2 cellular contexts compared by ENCODE assay signal in the genomic region with DNA sequence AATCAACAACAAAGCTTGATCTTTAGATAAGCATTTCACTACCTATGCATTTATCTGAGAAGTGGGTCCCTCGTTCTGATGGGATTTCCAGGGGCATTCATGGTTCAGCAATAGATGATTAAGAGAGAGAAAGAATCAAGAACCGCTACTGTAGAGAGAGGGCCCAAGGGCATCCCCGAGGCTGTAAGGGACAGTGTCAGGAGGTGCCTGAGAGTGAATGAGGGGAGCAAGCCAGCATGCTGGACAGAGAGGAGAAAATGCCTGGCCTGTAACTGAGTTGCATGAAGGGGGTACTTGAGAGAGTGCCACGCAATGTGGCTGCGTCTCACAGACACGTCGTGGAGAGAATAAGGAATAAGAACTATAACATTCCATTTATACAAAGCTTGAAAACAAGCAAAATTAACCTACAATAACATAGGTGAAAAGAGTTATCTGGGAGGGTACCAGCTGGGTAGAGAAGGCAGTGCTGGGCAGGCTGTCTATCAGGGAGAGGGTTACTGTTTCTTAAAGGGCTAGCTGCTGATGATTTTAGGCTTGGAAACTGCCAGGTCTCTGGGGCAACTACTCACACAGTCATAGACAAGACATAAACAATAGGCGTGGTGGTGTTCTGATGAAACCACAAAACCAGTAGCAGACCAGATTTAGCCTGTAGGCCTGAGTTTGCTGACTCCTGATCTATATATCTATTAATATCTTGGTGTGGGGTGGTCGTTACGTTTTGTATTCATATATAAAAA.
A peak's percentile ranks its signal among the peaks of the same experiment; 100 is the strongest.
TF ChIP-seq lines count a peak whose summit lies in the region.

No MANE protein-coding gene starts in this region.

TF ChIP-seq in IMR-90, 13 proteins besides CTCF, POLR2A, EP300 and RAD21:
- TF ChIP-seq CEBPB (IDR thresholded peaks at IDR 0.05; ENCODE audit: low read depth, low read length) (peak; percentile 79), BHLHE40 (IDR thresholded peaks at IDR 0.05; ENCODE audit: low read depth, low read length) (no peak), MAFK (IDR thresholded peaks at IDR 0.05; ENCODE audit: low read depth, low read length) (peak; percentile 13; the same call in 1 of the 2 replicates), MXI1 (IDR thresholded peaks at IDR 0.05; ENCODE audit: borderline replicate concordance, low read depth, low read length) (no peak), RFX5 (IDR thresholded peaks at IDR 0.05; ENCODE audit: low read depth, low read length) (no peak), RCOR1 (IDR thresholded peaks at IDR 0.05; ENCODE audit: insufficient replicate concordance, low read length) (no peak), SMC3 (IDR thresholded peaks at IDR 0.05; ENCODE audit: low read depth, low read length) (no peak), FOS (IDR thresholded peaks at IDR 0.05; ENCODE audit: low read depth, low read length) (peak; percentile 55; the same call in 1 of the 2 replicates), CHD1 (IDR thresholded peaks at IDR 0.05; ENCODE audit: low read depth, low read length) (no peak), NFE2L2 (IDR thresholded peaks at IDR 0.05; ENCODE audit: low read depth, low read length) (no peak), MAZ (IDR thresholded peaks at IDR 0.05; ENCODE audit: borderline replicate concordance, low read depth, low read length) (no peak)
- TF ChIP-seq, protein P1, sequence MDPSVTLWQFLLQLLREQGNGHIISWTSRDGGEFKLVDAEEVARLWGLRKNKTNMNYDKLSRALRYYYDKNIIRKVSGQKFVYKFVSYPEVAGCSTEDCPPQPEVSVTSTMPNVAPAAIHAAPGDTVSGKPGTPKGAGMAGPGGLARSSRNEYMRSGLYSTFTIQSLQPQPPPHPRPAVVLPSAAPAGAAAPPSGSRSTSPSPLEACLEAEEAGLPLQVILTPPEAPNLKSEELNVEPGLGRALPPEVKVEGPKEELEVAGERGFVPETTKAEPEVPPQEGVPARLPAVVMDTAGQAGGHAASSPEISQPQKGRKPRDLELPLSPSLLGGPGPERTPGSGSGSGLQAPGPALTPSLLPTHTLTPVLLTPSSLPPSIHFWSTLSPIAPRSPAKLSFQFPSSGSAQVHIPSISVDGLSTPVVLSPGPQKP (IDR thresholded peaks at IDR 0.05; ENCODE audit: borderline replicate concordance, low read depth, low read length) = no peak
- TF ChIP-seq, protein P2, sequence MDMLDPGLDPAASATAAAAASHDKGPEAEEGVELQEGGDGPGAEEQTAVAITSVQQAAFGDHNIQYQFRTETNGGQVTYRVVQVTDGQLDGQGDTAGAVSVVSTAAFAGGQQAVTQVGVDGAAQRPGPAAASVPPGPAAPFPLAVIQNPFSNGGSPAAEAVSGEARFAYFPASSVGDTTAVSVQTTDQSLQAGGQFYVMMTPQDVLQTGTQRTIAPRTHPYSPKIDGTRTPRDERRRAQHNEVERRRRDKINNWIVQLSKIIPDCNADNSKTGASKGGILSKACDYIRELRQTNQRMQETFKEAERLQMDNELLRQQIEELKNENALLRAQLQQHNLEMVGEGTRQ (IDR thresholded peaks at IDR 0.05; ENCODE audit: low read depth, low read length) = no peak

TF ChIP-seq in GM12878, 131 proteins besides CTCF, POLR2A, EP300 and RAD21:
- TF ChIP-seq, protein P3, sequence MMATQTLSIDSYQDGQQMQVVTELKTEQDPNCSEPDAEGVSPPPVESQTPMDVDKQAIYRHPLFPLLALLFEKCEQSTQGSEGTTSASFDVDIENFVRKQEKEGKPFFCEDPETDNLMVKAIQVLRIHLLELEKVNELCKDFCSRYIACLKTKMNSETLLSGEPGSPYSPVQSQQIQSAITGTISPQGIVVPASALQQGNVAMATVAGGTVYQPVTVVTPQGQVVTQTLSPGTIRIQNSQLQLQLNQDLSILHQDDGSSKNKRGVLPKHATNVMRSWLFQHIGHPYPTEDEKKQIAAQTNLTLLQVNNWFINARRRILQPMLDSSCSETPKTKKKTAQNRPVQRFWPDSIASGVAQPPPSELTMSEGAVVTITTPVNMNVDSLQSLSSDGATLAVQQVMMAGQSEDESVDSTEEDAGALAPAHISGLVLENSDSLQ (IDR thresholded peaks at IDR 0.05) = peak; percentile 65
- TF ChIP-seq RUNX3 (IDR thresholded peaks at IDR 0.05; ENCODE audit: low read length) = peak; percentile 63
- TF ChIP-seq JUNB (IDR thresholded peaks at IDR 0.05) = 0 out of 2 replicates have a peak, but pooled peaks have one; percentile 6
- TF ChIP-seq LARP7 (IDR thresholded peaks at IDR 0.05) = no peak
- TF ChIP-seq MEF2B (IDR thresholded peaks at IDR 0.05; ENCODE audit: partially characterized antibody, poor library complexity, severe bottlenecking) = peak; percentile 21
